ENCODE assay signal across 24 cellular contexts in genomic region chr12:1829306-1829900, GRCh38. TPM values are rescaled to one million over a fixed set of nuclear protein-coding genes. Genes with fewer than 3 reads are reported as not detected.
A peak's percentile ranks its signal among the peaks of the same experiment; 100 is the strongest.
DNase-seq lines count a peak whose midpoint lies in the region; ATAC-seq, FAIRE-seq and TF ChIP-seq lines count a peak whose summit lies in the region.
"Had no signal": no experiment of that assay in that cellular context is flagged by ENCODE, and none has a peak within 500 bp of the region (broad histone marks: within the 10 kb centered on the region; RNA-seq: fewer than 3 reads in every experiment).

No MANE protein-coding gene starts in this region.

- H3K4me3 Mint-ChIP-seq in chondrocyte (ENCODE audit: unreplicated experiment): no peak overlapping the region
- H3K4me3 Mint-ChIP-seq in activated CD4-positive, alpha-beta memory T cell treated with anti-CD3 and anti-CD28 coated beads, Interleukin-2, amount 10 ng/mL, durations not matched to agents 7 days and 5 days: no peak overlapping the region
- H3K4me3 Mint-ChIP-seq: CD8-positive, alpha-beta T cell; H9; HFFc6 had no signal

- H3K27me3 ChIP-seq in right lobe of liver: no peaks in the 10 kb centered on the region
- peaks cover 6 to 39% of the 10 kb centered on the region in 2 experiments; a peak in 4 of 5 replicates for H3K27me3 ChIP-seq in HepG2 (ENCODE audit: control insufficient read depth in 1 of 2, insufficient read depth in 2 of 2, low read length in 2 of 2)
- H3K27me3 ChIP-seq in osteoblast (ENCODE audit: insufficient read depth, low read length): peaks cover 39% of the 10 kb centered on the region
- peaks cover 0 to 100% (median 0%) of the 10 kb centered on the region in 4 donors for H3K27me3 ChIP-seq in esophagus squamous epithelium

- no peak overlapping the region for H3K4me3 ChIP-seq in right lobe of liver
- no peak overlapping the region for H3K4me3 ChIP-seq in HepG2 (replicated peaks in 1 of 3; ENCODE audit: insufficient read depth in 1 of 3, low read depth in 2 of 3, low read length in 3 of 3)
- no peak overlapping the region for H3K4me3 ChIP-seq in osteoblast (ENCODE audit: insufficient read depth, low read length)
- no peak overlapping the region for H3K4me3 ChIP-seq in esophagus squamous epithelium

- no peak overlapping the region for H3K4me2 ChIP-seq in HepG2 (ENCODE audit: low read depth, low read length)
- H3K4me2 ChIP-seq in osteoblast (ENCODE audit: insufficient read depth, low read length): no peak overlapping the region

- H3K9ac ChIP-seq in HepG2 (ENCODE audit: insufficient read depth, low read depth, low read length): no peak overlapping the region

- no peaks in the 10 kb centered on the region for H3K79me2 ChIP-seq in HepG2 (ENCODE audit: insufficient read depth, low read length)
- H3K79me2 ChIP-seq in osteoblast (ENCODE audit: insufficient read depth, low read length): no peaks in the 10 kb centered on the region

- H2AFZ ChIP-seq in HepG2 (ENCODE audit: low read length): no peak overlapping the region
- no peak overlapping the region for H2AFZ ChIP-seq in osteoblast (ENCODE audit: low read length)

- TF ChIP-seq EP300 in HepG2 (IDR thresholded peaks at IDR 0.05; ENCODE audit: low read depth in 2 of 2, low read length in 2 of 2) (no peak), HepG2 (CRISPR knock-in tag; IDR thresholded peaks at IDR 0.05; ENCODE audit: borderline replicate concordance) (no peak)

- H3K27ac Mint-ChIP-seq in chondrocyte (ENCODE audit: unreplicated experiment): no peak overlapping the region
- H3K27ac Mint-ChIP-seq in activated CD4-positive, alpha-beta memory T cell treated with anti-CD3 and anti-CD28 coated beads, Interleukin-2, amount 10 ng/mL, durations not matched to agents 7 days and 5 days: no peak overlapping the region
- H3K27ac Mint-ChIP-seq: CD8-positive, alpha-beta T cell; HFFc6 had no signal

- CTCF ChIA-PET in HepG2 (lab: Yijun Ruan, JAX; ENCODE audit: low intra/inter-chr PET ratio, low total read pairs): no interaction called here
- CTCF ChIA-PET in activated CD4-positive, alpha-beta memory T cell treated with anti-CD3 and anti-CD28 coated beads, Interleukin-2, amount 10 ng/mL, durations not matched to agents 7 days and 5 days (lab: Charles Lee): no interaction called here

- in situ Hi-C loops in HepG2 (cut with HindIII; ENCODE audit: extremely low pct_ligation_motif_present, low pct_unique_long_range_greater_than_20kb): no loop called here

- H3K27ac ChIP-seq in right lobe of liver (no peak overlapping the region), HepG2 (ENCODE audit: extremely low read length, insufficient read depth, low read length) (no peak overlapping the region), osteoblast (ENCODE audit: low read depth, low read length) (no peak overlapping the region), esophagus squamous epithelium (no peak overlapping the region)

- DNase-seq in right lobe of liver (peak in 2 of 3 donors; percentile 7 to 26), HepG2 (ENCODE audit: low spot score) (no peak), chondrocyte (ENCODE audit: low spot score) (peak; percentile 48), osteoblast (ENCODE audit: insufficient read length, low spot score, missing footprints) (peak; percentile 77), esophagus squamous epithelium (lab: John Stamatoyannopoulos, UW) (no peak), left colon (no peak)
- DNase-seq in activated CD4-positive, alpha-beta memory T cell treated with anti-CD3 and anti-CD28 coated beads, Interleukin-2, amount 10 ng/mL, durations not matched to agents 7 days and 5 days: no peak
- DNase-seq: CD8-positive, alpha-beta T cell; DMS153; H9; HFFc6; Kasumi-1; NCI-H1694; NCI-H2081; NCI-H446; NCI-H526; OCI-M1 had no signal

- H4K20me1 ChIP-seq in HepG2 (ENCODE audit: insufficient read depth, low read length): no peaks in the 10 kb centered on the region
- H4K20me1 ChIP-seq in osteoblast (ENCODE audit: insufficient read depth, low read length): peaks cover 3% of the 10 kb centered on the region

- H3K4me1 ChIP-seq in right lobe of liver (no peaks in the 10 kb centered on the region), HepG2 (ENCODE audit: insufficient read depth, low read length) (peaks cover 37% of the 10 kb centered on the region), osteoblast (ENCODE audit: insufficient read depth, low read length) (no peaks in the 10 kb centered on the region), esophagus squamous epithelium (peaks cover 0 to 10% (median 0%) of the 10 kb centered on the region in 3 donors)

- no peak for TF ChIP-seq RAD21 in HepG2 (CRISPR knock-in tag; IDR thresholded peaks at IDR 0.05)

- no peaks in the 10 kb centered on the region for H3K36me3 Mint-ChIP-seq in chondrocyte (ENCODE audit: low read depth)
- H3K36me3 Mint-ChIP-seq in activated CD4-positive, alpha-beta memory T cell treated with anti-CD3 and anti-CD28 coated beads, Interleukin-2, amount 10 ng/mL, durations not matched to agents 7 days and 5 days (ENCODE audit: low read depth): no peaks in the 10 kb centered on the region
- H3K36me3 Mint-ChIP-seq: CD8-positive, alpha-beta T cell had no signal

- TF ChIP-seq POLR2A in right lobe of liver (IDR thresholded peaks at IDR 0.05) (no peak), HepG2 (IDR thresholded peaks at IDR 0.05; ENCODE audit: insufficient read depth in 1 of 2, low read depth in 2 of 2, low read length in 2 of 2) (no peak), esophagus squamous epithelium (IDR thresholded peaks at IDR 0.05) (no peak)

- H3K27me3 Mint-ChIP-seq in chondrocyte (ENCODE audit: low read depth): peaks cover 34% of the 10 kb centered on the region
- H3K27me3 Mint-ChIP-seq in activated CD4-positive, alpha-beta memory T cell treated with anti-CD3 and anti-CD28 coated beads, Interleukin-2, amount 10 ng/mL, durations not matched to agents 7 days and 5 days: peaks cover 23% of the 10 kb centered on the region

- intact Hi-C loops in right lobe of liver (cut with DNase I) (loop anchor here in 1 of 2 donors (10.0 kb wide), 1 partner anchor 85 kb away; the partner anchor contains the start of gene CACNA2D4), HepG2 (cut with micrococcal nuclease; ENCODE audit: unreplicated experiment) (no loop called here), esophagus squamous epithelium (cut with DNase I) (no loop called here), left colon (cut with DNase I, micrococcal nuclease) (loop anchor here in 1 of 2 donors (10.0 kb wide), 1 partner anchor 85 kb away; the partner anchor contains the start of gene CACNA2D4)

- 63% methylated on average over 6 of the region's 11 CpGs for WGBS in right lobe of liver (ENCODE audit: insufficient coverage, low coverage, low lambda C conversion rate, missing lambda C conversion rate)
- 39% methylated on average over 8 of the region's 11 CpGs for WGBS in HepG2 (ENCODE audit: low lambda C conversion rate)
- WGBS in esophagus squamous epithelium, 2 donors: 70 to 76% methylated on average over 6 to 7 of the region's 11 CpGs

- ATAC-seq in right lobe of liver (no peak), HepG2 (no peak), left colon (no peak)
- ATAC-seq: CD8-positive, alpha-beta T cell; Right ventricle myocardium inferior had no signal

- H3K9me3 ChIP-seq in right lobe of liver (no peaks in the 10 kb centered on the region), HepG2 (ENCODE audit: low read length) (no peaks in the 10 kb centered on the region), osteoblast (ENCODE audit: low read depth, low read length) (no peaks in the 10 kb centered on the region), esophagus squamous epithelium (no peaks in the 10 kb centered on the region)

- H3K36me3 ChIP-seq in right lobe of liver: no peaks in the 10 kb centered on the region
- no peaks in the 10 kb centered on the region for H3K36me3 ChIP-seq in HepG2 (replicated peaks in 1 of 2; ENCODE audit: control insufficient read depth in 1 of 2, insufficient read depth in 2 of 2, low read length in 2 of 2)
- H3K36me3 ChIP-seq in osteoblast (ENCODE audit: insufficient read depth, low read length): no peaks in the 10 kb centered on the region
- no peaks in the 10 kb centered on the region for H3K36me3 ChIP-seq in esophagus squamous epithelium

- BruUV-seq in HepG2 (replicated peaks; lab: Mats Ljungman, UMichigan): no TSS peak

- no peak for FAIRE-seq in HepG2 (lab: Jason Lieb, UNC)
- FAIRE-seq: GM12891, RCC 7860 had no signal

- peaks cover 5% of the 10 kb centered on the region for H3K4me1 Mint-ChIP-seq in chondrocyte (ENCODE audit: low read depth)
- H3K4me1 Mint-ChIP-seq in activated CD4-positive, alpha-beta memory T cell treated with anti-CD3 and anti-CD28 coated beads, Interleukin-2, amount 10 ng/mL, durations not matched to agents 7 days and 5 days: no peaks in the 10 kb centered on the region

- POLR2A ChIA-PET in HepG2 (lab: Yijun Ruan, JAX): no interaction called here
- POLR2A ChIA-PET in activated CD4-positive, alpha-beta memory T cell treated with anti-CD3 and anti-CD28 coated beads, Interleukin-2, amount 10 ng/mL, durations not matched to agents 7 days and 5 days (lab: Charles Lee): no interaction called here

- TF ChIP-seq CTCF in right lobe of liver (IDR thresholded peaks at IDR 0.05) (no peak), HepG2 (CRISPR knock-in tag; IDR thresholded peaks at IDR 0.05) (no peak), chondrocyte (IDR thresholded peaks at IDR 0.05) (no peak), osteoblast (IDR thresholded peaks at IDR 0.05; ENCODE audit: extremely low read depth, low read depth, low read length) (no peak), esophagus squamous epithelium (IDR thresholded peaks at IDR 0.05) (no peak)

- no peaks in the 10 kb centered on the region for H3K9me3 Mint-ChIP-seq in chondrocyte (ENCODE audit: low read depth)
- H3K9me3 Mint-ChIP-seq in activated CD4-positive, alpha-beta memory T cell treated with anti-CD3 and anti-CD28 coated beads, Interleukin-2, amount 10 ng/mL, durations not matched to agents 7 days and 5 days: no peaks in the 10 kb centered on the region
- H3K9me3 Mint-ChIP-seq: CD8-positive, alpha-beta T cell; H9; HFFc6 had no signal

RNA-seq across cellular contexts. Expression of gene LRTM2, which starts 9.0 kb away (rescaled TPM):
- total RNA-seq in right lobe of liver (not detected), HepG2 (2016; rRNA removed; fragmentation: Illumina TruSeq; extraction: Trizol) (not detected in 2 replicates), chondrocyte (not detected in 3 replicates), osteoblast (not detected in 2 replicates), esophagus squamous epithelium (not detected), left colon (not detected)
- not detected in 2 replicates for total RNA-seq in HepG2 (2016; cell fraction: cytosol; rRNA removed; fragmentation: Illumina TruSeq; extraction: Trizol; ENCODE audit: low read depth)
- total RNA-seq in HepG2 (2016; cell fraction: insoluble cytoplasmic fraction; rRNA removed; fragmentation: Illumina TruSeq; extraction: Trizol): not detected in 2 replicates
- not detected in 2 replicates for total RNA-seq in HepG2 (2016; cell fraction: membrane; rRNA removed; fragmentation: Illumina TruSeq; extraction: Trizol)
- total RNA-seq in HepG2 (2016; cell fraction: nucleus; rRNA removed; fragmentation: Illumina TruSeq; extraction: Trizol): not detected in 2 replicates
- 0.09 and 0.17 TPM in 2 replicates for polyA plus RNA-seq in HepG2 (2011; rRNA removed)
- polyA plus RNA-seq in HepG2 (2011; cell fraction: cytosol; rRNA removed): 0.09 TPM in 2 replicates
- polyA plus RNA-seq in HepG2 (2011; cell fraction: nucleus; rRNA removed): 0.39 and 0.76 TPM in 2 replicates
- 0.16 and 0.17 TPM in 2 replicates for polyA plus RNA-seq in HepG2 (2012)
- not detected in 2 replicates for polyA plus RNA-seq in HepG2 (2016; cell fraction: cytosol; fragmentation: Illumina TruSeq; extraction: Trizol; ENCODE audit: low read depth)
- polyA plus RNA-seq in HepG2 (2016; cell fraction: insoluble cytoplasmic fraction; fragmentation: Illumina TruSeq; extraction: Trizol; ENCODE audit: low read depth): not detected in 2 replicates
- not detected in 2 replicates for polyA plus RNA-seq in HepG2 (2016; cell fraction: membrane; fragmentation: Illumina TruSeq; extraction: Trizol; ENCODE audit: low read depth)
- polyA plus RNA-seq in HepG2 (2016; cell fraction: nucleus; fragmentation: Illumina TruSeq; extraction: Trizol; ENCODE audit: insufficient read depth, low read depth): not detected in 2 replicates
- 0.40 TPM in 1 of 2 replicates, not detected in the other for polyA minus RNA-seq in HepG2 (2011; rRNA and poly(A)+ RNA removed; ENCODE audit: low replicate concordance)
- not detected in 2 replicates for polyA minus RNA-seq in HepG2 (2011; cell fraction: cytosol; rRNA and poly(A)+ RNA removed)
- polyA minus RNA-seq in HepG2 (2011; cell fraction: nucleus; rRNA and poly(A)+ RNA removed): not detected in 2 replicates
- total RNA-seq in activated CD4-positive, alpha-beta memory T cell treated with anti-CD3 and anti-CD28 coated beads, Interleukin-2, amount 10 ng/mL, durations not matched to agents 7 days and 5 days: not detected
- total RNA-seq: A673; CD8-positive, alpha-beta T cell; G401; H9; HFFc6; MCF 10A; Right ventricle myocardium inferior had no signal
- polyA plus RNA-seq: BJ had no signal

Comparison
In these comparisons a context has a peak if more than half of its experiments do, and no peak if none do; other contexts are left out.
1. DNase-seq: peak in right lobe of liver (2 of 3), chondrocyte (single experiment) and osteoblast (single experiment); none in HepG2 (single experiment), activated CD4-positive, alpha-beta memory T cell treated with anti-CD3 and anti-CD28 coated beads, Interleukin-2, amount 10 ng/mL, durations not matched to agents 7 days and 5 days (single experiment), esophagus squamous epithelium (single experiment) and left colon (0 of 2).